ENCODE assay signal across 8 cellular contexts in the genomic region with DNA sequence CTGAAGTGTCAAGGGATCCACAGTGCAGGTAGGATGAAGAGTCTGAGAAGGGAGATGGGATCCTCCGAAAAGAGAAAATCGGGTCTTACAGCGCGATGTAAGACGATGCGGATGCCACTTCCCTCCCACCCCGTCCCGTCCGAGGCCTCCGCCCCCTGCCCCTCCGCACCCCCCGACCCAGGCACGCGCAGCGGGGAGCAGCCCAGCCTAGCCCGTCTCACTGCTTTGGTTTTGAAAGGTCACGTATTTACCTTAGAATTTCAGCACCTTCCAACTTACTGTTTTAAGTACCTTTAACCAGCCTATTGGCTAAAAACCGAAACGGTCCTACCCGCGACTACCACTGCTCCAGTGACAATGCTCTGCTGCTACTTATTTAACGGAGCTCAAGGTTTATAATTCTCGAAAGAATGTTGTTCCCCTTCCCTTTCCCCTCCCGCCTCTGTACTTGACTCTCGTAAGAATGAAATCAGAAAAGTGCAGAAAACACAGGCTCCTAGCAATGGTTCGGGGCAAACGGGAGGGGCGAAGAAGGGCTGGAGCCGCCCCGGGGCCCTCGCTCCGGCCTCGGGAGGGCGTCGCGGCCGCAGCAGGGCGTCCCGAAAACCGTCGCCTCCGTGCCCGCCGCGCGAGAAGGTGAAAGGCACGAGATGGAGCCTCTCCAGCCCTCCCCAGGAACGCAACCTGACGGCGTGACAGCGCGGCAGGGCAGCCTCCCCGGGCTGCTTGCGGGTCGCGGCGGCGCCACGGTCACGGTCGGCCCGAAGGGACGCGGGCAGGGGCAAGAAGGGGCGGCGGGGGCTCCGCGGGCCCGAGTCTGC. TPM values are rescaled to one million over a fixed set of nuclear protein-coding genes. Genes with fewer than 3 reads are reported as not detected.
A peak's percentile ranks its signal among the peaks of the same experiment; 100 is the strongest.
DNase-seq lines count a peak whose midpoint lies in the region; ATAC-seq, FAIRE-seq and TF ChIP-seq lines count a peak whose summit lies in the region.

No MANE protein-coding gene starts in this region.

- CTCF ChIA-PET in CD4-positive, alpha-beta memory T cell (lab: Charles Lee; ENCODE audit: partially characterized antibody), result interaction anchor here (1.2 to 2.5 kb wide), 8 partner anchors 12 to 708 kb away, joined by 3 to 21 read pairs (median 5); a partner anchor contains a TSS
- CTCF ChIA-PET in T-cell (lab: Charles Lee), result interaction anchor here (0.6 to 3.0 kb wide), 16 partner anchors 10 to 593 kb away, joined by 3 to 42 read pairs (median 4); a partner anchor contains a TSS

- H3K4me1 Mint-ChIP-seq in CD4-positive, alpha-beta memory T cell, result peaks cover 8 to 29% (median 20%) of the 10 kb centered on the region in 4 donors
- H3K4me1 Mint-ChIP-seq in T-cell, result peaks cover 16 to 28% (median 24%) of the 10 kb centered on the region in 3 donors
- peaks cover 11% of the 10 kb centered on the region for H3K4me1 Mint-ChIP-seq in astrocyte (ENCODE audit: low read depth, unreplicated experiment)

- TF ChIP-seq CTCF in HL-60 (IDR thresholded peaks at IDR 0.05; ENCODE audit: insufficient read depth, low read length) (no peak), astrocyte (IDR thresholded peaks at IDR 0.05; ENCODE audit: insufficient read depth, low read depth, low read length) (no peak), hepatocyte (IDR thresholded peaks at IDR 0.05; ENCODE audit: poor library complexity) (peak; percentile 8)

- no peaks in the 10 kb centered on the region for H3K9me2 ChIP-seq in hepatocyte (replicated peaks; ENCODE audit: insufficient read depth)

- peaks cover 14% of the 10 kb centered on the region for H3K4me1 ChIP-seq in CD4-positive, alpha-beta memory T cell (ENCODE audit: insufficient read depth, low read length)
- H3K4me1 ChIP-seq in astrocyte (ENCODE audit: insufficient read depth, low read length), result peaks cover 9% of the 10 kb centered on the region
- peaks cover 7% of the 10 kb centered on the region for H3K4me1 ChIP-seq in hepatocyte (ENCODE audit: insufficient read depth)

- 2% methylated on average over 38 of the region's 69 CpGs for WGBS in hepatocyte (ENCODE audit: low lambda C conversion rate, missing lambda C conversion rate)

- peak overlapping the region; percentile 94 for H3K9ac ChIP-seq in astrocyte (ENCODE audit: low read length)

- no peaks in the 10 kb centered on the region for H3K9me3 Mint-ChIP-seq in CD4-positive, alpha-beta memory T cell
- H3K9me3 Mint-ChIP-seq in T-cell (no peaks in the 10 kb centered on the region), astrocyte (ENCODE audit: unreplicated experiment) (no peaks in the 10 kb centered on the region)

- no peaks in the 10 kb centered on the region for H3K36me3 ChIP-seq in CD4-positive, alpha-beta memory T cell (ENCODE audit: insufficient read depth, low read length)
- H3K36me3 ChIP-seq in astrocyte (ENCODE audit: insufficient read depth, low read length) (no peaks in the 10 kb centered on the region), hepatocyte (replicated peaks; ENCODE audit: insufficient read depth, low read depth) (no peaks in the 10 kb centered on the region)

- H4K20me1 ChIP-seq in astrocyte (ENCODE audit: insufficient read depth, low read length) (peaks cover 7% of the 10 kb centered on the region), hepatocyte (ENCODE audit: insufficient read depth, poor library complexity, severe bottlenecking) (peaks cover 6% of the 10 kb centered on the region)

- H2AFZ ChIP-seq in astrocyte (ENCODE audit: low read depth, low read length), result peak overlapping the region; percentile 82
- peak overlapping the region; percentile 95 for H2AFZ ChIP-seq in hepatocyte

- peak overlapping the region; percentile 66 to 95 for H3K4me3 ChIP-seq in CD4-positive, alpha-beta memory T cell (ENCODE audit: low read length in 2 of 2)
- peak overlapping the region; percentile 80 for H3K4me3 ChIP-seq in HL-60 (replicated peaks; ENCODE audit: insufficient read depth, low read length)
- H3K4me3 ChIP-seq in astrocyte (ENCODE audit: insufficient read depth, low read depth, low read length), result peak overlapping the region; percentile 91
- H3K4me3 ChIP-seq in hepatocyte, result peak overlapping the region; percentile 80

- peak; percentile 22 for ATAC-seq in GM19452 (IDR thresholded peaks at IDR 0.05; ENCODE audit: unreplicated experiment)
- peak; percentile 16 to 28 (median 18) for ATAC-seq in T-cell (replicated peaks in 1 of 4)
- no peak for ATAC-seq in sciatic nerve

- H3K27me3 ChIP-seq in CD4-positive, alpha-beta memory T cell (ENCODE audit: insufficient read depth, low read length), result no peaks in the 10 kb centered on the region
- H3K27me3 ChIP-seq in HL-60 (ENCODE audit: insufficient read depth, poor library complexity, severe bottlenecking), result no peaks in the 10 kb centered on the region
- no peaks in the 10 kb centered on the region for H3K27me3 ChIP-seq in astrocyte (ENCODE audit: insufficient read depth, low read length)
- no peaks in the 10 kb centered on the region for H3K27me3 ChIP-seq in hepatocyte

- H3K36me3 Mint-ChIP-seq in CD4-positive, alpha-beta memory T cell, result peaks cover 0 to 9% of the 10 kb centered on the region in 2 donors
- no peaks in the 10 kb centered on the region for H3K36me3 Mint-ChIP-seq in T-cell
- no peaks in the 10 kb centered on the region for H3K36me3 Mint-ChIP-seq in astrocyte (ENCODE audit: low read depth, unreplicated experiment)

- intact Hi-C loops in CD4-positive, alpha-beta memory T cell (cut with micrococcal nuclease), result loop anchor here (1.0 kb wide), 3 partner anchors 117 to 707 kb away; no protein-coding TSS in a partner anchor
- intact Hi-C loops in sciatic nerve (cut with DNase I), result no loop called here

- H3K4me3 Mint-ChIP-seq in CD4-positive, alpha-beta memory T cell, result peak overlapping the region; percentile 85 to 95 (median 90)
- peak overlapping the region; percentile 80 to 91 (median 91) for H3K4me3 Mint-ChIP-seq in T-cell
- H3K4me3 Mint-ChIP-seq in astrocyte (ENCODE audit: unreplicated experiment), result peak overlapping the region; percentile 92

- H3K9me3 ChIP-seq in CD4-positive, alpha-beta memory T cell (ENCODE audit: control insufficient read depth in 1 of 2, low read length in 2 of 2), result no peaks in the 10 kb centered on the region
- H3K9me3 ChIP-seq in astrocyte (ENCODE audit: insufficient read depth, low read depth, low read length) (no peaks in the 10 kb centered on the region), hepatocyte (ENCODE audit: low read depth) (no peaks in the 10 kb centered on the region)

- H3K79me2 ChIP-seq in astrocyte (ENCODE audit: insufficient read depth, low read length) (peaks cover 31% of the 10 kb centered on the region), hepatocyte (peaks cover 44% of the 10 kb centered on the region)

- no peaks in the 10 kb centered on the region for H3K27me3 Mint-ChIP-seq in CD4-positive, alpha-beta memory T cell
- H3K27me3 Mint-ChIP-seq in T-cell, result no peaks in the 10 kb centered on the region
- no peaks in the 10 kb centered on the region for H3K27me3 Mint-ChIP-seq in astrocyte (ENCODE audit: low read depth, unreplicated experiment)

- peak overlapping the region; percentile 60 to 95 (median 90) for H3K27ac Mint-ChIP-seq in CD4-positive, alpha-beta memory T cell
- peak overlapping the region; percentile 82 for H3K27ac Mint-ChIP-seq in T-cell
- H3K27ac Mint-ChIP-seq in astrocyte (ENCODE audit: unreplicated experiment), result peak overlapping the region; percentile 66

- DNase-seq in CD4-positive, alpha-beta memory T cell, result peak in 4 of 5 donors; percentile 48 to 69 (median 59)
- DNase-seq in HL-60 (ENCODE audit: low read depth in 1 of 2, low spot score in 1 of 2) (peak; percentile 27 to 34), T-cell (peak in 31 of 34 experiments; percentile 10 to 52 (median 28)), astrocyte (ENCODE audit: low read depth) (peak; percentile 8), hepatocyte (ENCODE audit: low spot score) (peak; percentile 65), sciatic nerve (ENCODE audit: low spot score) (peak; percentile 69), dedifferentiated amniotic fluid mesenchymal stem cell (ENCODE audit: extremely low spot score) (no peak)

- POLR2A ChIA-PET in CD4-positive, alpha-beta memory T cell (lab: Charles Lee; ENCODE audit: partially characterized antibody), result interaction anchor here (0.6 to 4.1 kb wide), 34 partner anchors 10 to 867 kb away, joined by 3 to 142 read pairs (median 7); a partner anchor contains a TSS
- POLR2A ChIA-PET in T-cell (lab: Charles Lee), result interaction anchor here (0.5 to 2.0 kb wide), 10 partner anchors 12 to 752 kb away, joined by 3 to 19 read pairs (median 4); a partner anchor contains a TSS

- peak overlapping the region; percentile 88 for H3K4me2 ChIP-seq in astrocyte (ENCODE audit: low read length)
- peak overlapping the region; percentile 83 for H3K4me2 ChIP-seq in hepatocyte

- peak overlapping the region; percentile 91 for H3K27ac ChIP-seq in CD4-positive, alpha-beta memory T cell (ENCODE audit: low read depth, low read length)
- H3K27ac ChIP-seq in HL-60 (replicated peaks) (peak overlapping the region; percentile 92), astrocyte (ENCODE audit: low read depth, low read length) (peak overlapping the region; percentile 86), hepatocyte (peak overlapping the region; percentile 92)

- FAIRE-seq in astrocyte (lab: Jason Lieb, UNC), result no peak

RNA-seq across cellular contexts. Expression of a gene that starts 0.7 kb away (rescaled TPM):
- total RNA-seq in CD4-positive, alpha-beta memory T cell, result 100 to 1,000 TPM; 110 to 112 TPM
- polyA plus RNA-seq in CD4-positive, alpha-beta memory T cell, result 10 to 100 TPM; 49.2 to 66.5 TPM
- 10 to 100 TPM; 47.0 to 98.9 (median 73.4) TPM for total RNA-seq in T-cell
- 23.1 and 29.7 TPM in 2 replicates for total RNA-seq in astrocyte
- 67.5 and 88.0 TPM in 2 replicates for total RNA-seq in hepatocyte
- polyA plus RNA-seq in hepatocyte, result 73.1 and 80.9 TPM in 2 replicates
- total RNA-seq in sciatic nerve, result 60.9 TPM

RNA-seq across cellular contexts. Expression of a gene that starts 12.4 kb away (rescaled TPM):
- 1 to 10 TPM; 1.3 to 1.6 TPM for total RNA-seq in CD4-positive, alpha-beta memory T cell
- polyA plus RNA-seq in CD4-positive, alpha-beta memory T cell, result under 1 TPM; 0.56 to 0.98 TPM
- 1 to 10 TPM in 1 of 5 donors, under 1 TPM in 3, not detected in 1; 0.53 to 1.2 (median 0.75) TPM for total RNA-seq in T-cell
- total RNA-seq in astrocyte, result 2.1 and 2.4 TPM in 2 replicates
- 3.8 and 5.8 TPM in 2 replicates for total RNA-seq in hepatocyte
- polyA plus RNA-seq in hepatocyte, result 1.2 and 2.0 TPM in 2 replicates
- 2.2 TPM for total RNA-seq in sciatic nerve
